6 cellular contexts compared by ENCODE assay signal in the genomic region with DNA sequence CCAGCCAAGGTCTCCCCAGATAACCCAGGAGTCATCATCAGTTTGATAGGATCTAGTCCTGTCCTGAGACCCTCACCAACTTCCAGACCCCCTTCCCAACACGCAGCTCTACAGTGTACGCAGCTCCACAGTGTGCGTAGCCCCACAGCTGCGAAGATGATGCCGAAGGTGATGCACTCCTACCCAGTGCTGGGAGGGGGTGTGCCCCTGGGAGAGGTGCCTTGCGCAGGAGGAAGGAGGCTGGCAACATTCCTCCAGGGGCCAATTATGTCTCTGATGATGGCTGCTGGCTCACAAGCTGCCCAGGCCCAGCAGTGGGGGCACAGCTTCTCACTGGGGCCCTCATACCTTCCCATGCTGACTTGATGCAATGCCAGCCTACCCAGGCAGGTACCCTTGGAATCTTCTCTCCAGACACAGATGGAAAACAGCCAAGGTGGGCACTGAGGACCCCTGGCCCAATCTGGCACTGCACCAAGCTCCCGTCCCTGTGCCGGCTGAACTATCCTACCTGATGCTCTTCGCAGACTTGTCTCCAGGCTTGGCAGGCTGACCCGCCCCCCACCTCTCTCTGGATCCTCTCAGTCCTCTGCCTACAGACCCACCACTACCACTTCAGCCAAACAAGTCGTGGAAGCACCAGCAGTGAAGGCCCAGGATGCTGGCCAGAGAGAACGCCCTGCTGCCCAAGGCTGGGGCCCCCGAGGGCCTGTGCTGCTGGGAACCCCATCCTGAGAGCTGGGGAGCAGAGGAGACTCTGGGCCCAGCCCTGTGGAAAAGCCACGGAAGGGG. TPM values are rescaled to one million over a fixed set of nuclear protein-coding genes. Genes with fewer than 3 reads are reported as not detected.
DNase-seq lines count a peak whose midpoint lies in the region; ATAC-seq and TF ChIP-seq lines count a peak whose summit lies in the region.

No MANE protein-coding gene starts in this region.

- no peak overlapping the region for H2AFZ ChIP-seq in hepatocyte

- TF ChIP-seq CTCF in right atrium auricular region (IDR thresholded peaks at IDR 0.05) (no peak), hepatocyte (IDR thresholded peaks at IDR 0.05; ENCODE audit: poor library complexity) (no peak)

- H3K9me2 ChIP-seq in hepatocyte (replicated peaks; ENCODE audit: insufficient read depth): no peaks in the 10 kb centered on the region

- no peaks in the 10 kb centered on the region for H4K20me1 ChIP-seq in hepatocyte (ENCODE audit: insufficient read depth, poor library complexity, severe bottlenecking)

- no peaks in the 10 kb centered on the region for H3K9me3 ChIP-seq in right atrium auricular region
- H3K9me3 ChIP-seq in hepatocyte (ENCODE audit: low read depth): no peaks in the 10 kb centered on the region

- H3K4me1 ChIP-seq in right atrium auricular region: peaks cover 0 to 21% of the 10 kb centered on the region in 2 donors
- peaks cover 7% of the 10 kb centered on the region for H3K4me1 ChIP-seq in hepatocyte (ENCODE audit: insufficient read depth)

- H3K27ac ChIP-seq in right atrium auricular region (peak overlapping the region in 1 of 2 donors; percentile 62), hepatocyte (no peak overlapping the region)

- ATAC-seq in Right ventricle myocardium superior (ENCODE audit: poor library complexity): no peak
- no peak for ATAC-seq in GM21576 (IDR thresholded peaks at IDR 0.05; ENCODE audit: unreplicated experiment)
- no peak for ATAC-seq in GM21367 (IDR thresholded peaks at IDR 0.05; ENCODE audit: unreplicated experiment)

- peaks cover 12% of the 10 kb centered on the region for H3K79me2 ChIP-seq in hepatocyte

- DNase-seq in Right ventricle myocardium superior (peak; percentile 40), right atrium auricular region (ENCODE audit: low spot score) (no peak), hepatocyte (ENCODE audit: low spot score) (no peak), GM19238 (ENCODE audit: insufficient read length, low spot score) (no peak)

- H3K4me3 ChIP-seq in right atrium auricular region (peak overlapping the region in 1 of 2 donors; percentile 66), hepatocyte (peak overlapping the region; percentile 70)

- no peaks in the 10 kb centered on the region for H3K27me3 ChIP-seq in right atrium auricular region
- no peaks in the 10 kb centered on the region for H3K27me3 ChIP-seq in hepatocyte

- peak overlapping the region; percentile 96 for H3K4me2 ChIP-seq in hepatocyte

- intact Hi-C loops in Right ventricle myocardium superior (cut with DNase I): no loop called here

- WGBS in hepatocyte (ENCODE audit: low lambda C conversion rate, missing lambda C conversion rate): 86% methylated on average over 14 of the region's 14 CpGs

- peaks cover 13% of the 10 kb centered on the region for H3K36me3 ChIP-seq in right atrium auricular region
- H3K36me3 ChIP-seq in hepatocyte (replicated peaks; ENCODE audit: insufficient read depth, low read depth): no peaks in the 10 kb centered on the region

RNA-seq across cellular contexts. Expression of a gene that starts 1.4 kb away (rescaled TPM):
- total RNA-seq in Right ventricle myocardium superior (11.3 TPM), right atrium auricular region (1 to 10 TPM; 7.0 to 8.3 TPM), hepatocyte (11.5 and 13.5 TPM in 2 replicates)
- 10.1 and 12.4 TPM in 2 replicates for polyA plus RNA-seq in hepatocyte

RNA-seq across cellular contexts. Expression of a gene that starts 11.1 kb away (rescaled TPM):
- total RNA-seq in Right ventricle myocardium superior (6.0 TPM), right atrium auricular region (1 to 10 TPM; 3.1 to 3.7 TPM), hepatocyte (1.1 and 1.6 TPM in 2 replicates)
- polyA plus RNA-seq in hepatocyte: 11.0 and 11.7 TPM in 2 replicates

RNA-seq across cellular contexts. Expression of a gene that starts 12.1 kb away (rescaled TPM):
- total RNA-seq in Right ventricle myocardium superior (54.4 TPM), right atrium auricular region (10 to 100 TPM; 25.9 to 27.6 TPM), hepatocyte (18.5 and 20.0 TPM in 2 replicates)
- 52.2 and 62.9 TPM in 2 replicates for polyA plus RNA-seq in hepatocyte

RNA-seq across cellular contexts. Expression of a gene that starts 12.6 kb away (rescaled TPM):
- total RNA-seq in Right ventricle myocardium superior (45.3 TPM), right atrium auricular region (10 to 100 TPM; 32.9 to 43.6 TPM), hepatocyte (35.6 and 41.3 TPM in 2 replicates)
- 37.3 and 43.1 TPM in 2 replicates for polyA plus RNA-seq in hepatocyte
